1 cellular context compared by ENCODE assay signal in genomic region chr6:165684333-165684732, GRCh38.
TF ChIP-seq lines count a peak whose summit lies in the region.

No MANE protein-coding gene starts in this region.

TF ChIP-seq in H1, 55 proteins besides CTCF, POLR2A, EP300 and RAD21:
- TF ChIP-seq BACH1 (IDR thresholded peaks at IDR 0.05; ENCODE audit: low read length) (no peak), FOSL1 (IDR thresholded peaks at IDR 0.05; ENCODE audit: insufficient read depth, low read depth, low read length) (no peak), SRF (IDR thresholded peaks at IDR 0.05; ENCODE audit: low read depth, low read length) (no peak), POU5F1 (IDR thresholded peaks at IDR 0.05; ENCODE audit: low read depth, low read length) (no peak), RXRA (IDR thresholded peaks at IDR 0.05; ENCODE audit: insufficient read depth, low read depth, low read length) (no peak), RBBP5 (IDR thresholded peaks at IDR 0.05; ENCODE audit: borderline replicate concordance, low read depth, low read length) (no peak), EZH2 (IDR thresholded peaks at IDR 0.05; ENCODE audit: low read depth, low read length, severe bottlenecking) (no peak), KDM4A (IDR thresholded peaks at IDR 0.05; ENCODE audit: low read depth, low read length, severe bottlenecking) (no peak), JUND (IDR thresholded peaks at IDR 0.05; ENCODE audit: low read length) (no peak), MAFK (IDR thresholded peaks at IDR 0.05; ENCODE audit: low read depth, low read length) (no peak), CEBPB (IDR thresholded peaks at IDR 0.05; ENCODE audit: low read depth, low read length) (no peak), TAF7 (optimal IDR thresholded peaks at IDR 0.05; ENCODE audit: borderline replicate concordance, low read depth, low read length) (no peak), SP1 (IDR thresholded peaks at IDR 0.05; ENCODE audit: low read depth, low read length) (no peak)
